15 cellular contexts compared by ENCODE assay signal in genomic region chr3:53190659-53191058, GRCh38. TPM values are rescaled to one million over a fixed set of nuclear protein-coding genes. Genes with fewer than 3 reads are reported as not detected.
DNase-seq lines count a peak whose midpoint lies in the region; ATAC-seq, FAIRE-seq and TF ChIP-seq lines count a peak whose summit lies in the region.
"Had no signal": no experiment of that assay in that cellular context is flagged by ENCODE, and none has a peak within 500 bp of the region (broad histone marks: within the 10 kb centered on the region; RNA-seq: fewer than 3 reads in every experiment).

No MANE protein-coding gene starts in this region.

- no peak overlapping the region for H3K27ac Mint-ChIP-seq in activated naive CD4-positive, alpha-beta T cell treated with anti-CD3 and anti-CD28 coated beads, Interleukin-2, amount 50 U/mL, for 72 hours
- H3K27ac Mint-ChIP-seq: activated naive CD8-positive, alpha-beta T cell had no signal

- peaks cover 0 to 11% (median 5%) of the 10 kb centered on the region in 4 donors for H3K4me1 ChIP-seq in Peyer's patch

- no peaks in the 10 kb centered on the region for H3K9me3 ChIP-seq in Peyer's patch
- H3K9me3 ChIP-seq: HAP-1 had no signal

- peaks cover 0 to 70% (median 4%) of the 10 kb centered on the region in 3 donors for H3K36me3 ChIP-seq in Peyer's patch

- no peak overlapping the region for H3K4me3 ChIP-seq in Peyer's patch
- H3K4me3 ChIP-seq: HAP-1 had no signal

- no peaks in the 10 kb centered on the region for H3K36me3 Mint-ChIP-seq in activated naive CD4-positive, alpha-beta T cell treated with anti-CD3 and anti-CD28 coated beads, Interleukin-2, amount 50 U/mL, for 72 hours

- ATAC-seq in GM21390 (IDR thresholded peaks at IDR 0.05; ENCODE audit: unreplicated experiment): peak; percentile 64
- peak; percentile 33 for ATAC-seq in HG03039 (IDR thresholded peaks at IDR 0.05; ENCODE audit: unreplicated experiment)
- ATAC-seq in activated naive CD4-positive, alpha-beta T cell treated with anti-CD3 and anti-CD28 coated beads, Interleukin-2, amount 50 U/mL, for 72 hours: no peak
- ATAC-seq in GM19324 (IDR thresholded peaks at IDR 0.05; ENCODE audit: low FRiP score, unreplicated experiment): no peak
- ATAC-seq in HG02571 (IDR thresholded peaks at IDR 0.05; ENCODE audit: unreplicated experiment): no peak

- no peaks in the 10 kb centered on the region for H3K9me3 Mint-ChIP-seq in activated naive CD4-positive, alpha-beta T cell treated with anti-CD3 and anti-CD28 coated beads, Interleukin-2, amount 50 U/mL, for 72 hours
- H3K9me3 Mint-ChIP-seq: naive B cell had no signal

- peak overlapping the region; percentile 1; the same call in 1 of the 2 replicates for H3K27ac ChIP-seq in RWPE1
- peak overlapping the region in 1 of 4 donors; percentile 38 for H3K27ac ChIP-seq in Peyer's patch

- H3K27me3 ChIP-seq in Peyer's patch: no peaks in the 10 kb centered on the region

- TF ChIP-seq POLR2A in GM12892 (IDR thresholded peaks at IDR 0.05; ENCODE audit: low read depth, low read length) (no peak), Peyer's patch (IDR thresholded peaks at IDR 0.05) (no peak)

- TF ChIP-seq CTCF in RWPE1 (conservative IDR thresholded peaks at IDR 0.05; ENCODE audit: low read depth): no peak
- no peak for TF ChIP-seq CTCF in Peyer's patch (IDR thresholded peaks at IDR 0.05)

- FAIRE-seq in GM12892 (lab: Jason Lieb, UNC): peak; percentile 93

- CTCF ChIA-PET in RWPE1 (lab: Yijun Ruan, JAX): interaction anchor here (1.0 kb wide), 1 partner anchor 18 kb away, joined by 4 read pairs; no protein-coding TSS in a partner anchor

- DNase-seq in GM12892 (ENCODE audit: insufficient read length) (no peak), RWPE1 (ENCODE audit: low spot score) (no peak), Peyer's patch (no peak)
- DNase-seq in activated naive CD4-positive, alpha-beta T cell treated with anti-CD3 and anti-CD28 coated beads, Interleukin-2, amount 50 U/mL, for 72 hours (ENCODE audit: low spot score in 2 of 2): no peak
- DNase-seq: activated CD8-positive, alpha-beta memory T cell treated with anti-CD3 and anti-CD28 coated beads, Interleukin-2, amount 50 U/mL, for 4 hours; effector CD8-positive, alpha-beta T cell; naive B cell; NCI-H1092; NCI-H446 had no signal

- POLR2A ChIA-PET in RWPE1 (lab: Yijun Ruan, JAX; ENCODE audit: low non-redundant PET): no interaction called here

RNA-seq across cellular contexts. Expression of gene PRKCD, which starts 29.6 kb away (rescaled TPM):
- 46.9 TPM for polyA plus RNA-seq in GM12892 (2012; ENCODE audit: missing spikeins)
- total RNA-seq in activated naive CD4-positive, alpha-beta T cell treated with anti-CD3 and anti-CD28 coated beads, Interleukin-2, amount 50 U/mL, for 72 hours: 10 to 100 TPM in 1 of 2 donors, 1 to 10 TPM in 1; 3.4 to 22.5 TPM
- total RNA-seq in Peyer's patch: 10 to 100 TPM; 36.3 to 73.1 (median 70.6) TPM

Comparison
In these comparisons a context has a peak if more than half of its experiments do, and no peak if none do; other contexts are left out.
1. ATAC-seq: peak in GM21390 (single experiment) and HG03039 (single experiment); none in activated naive CD4-positive, alpha-beta T cell treated with anti-CD3 and anti-CD28 coated beads, Interleukin-2, amount 50 U/mL, for 72 hours (0 of 2), GM19324 (single experiment) and HG02571 (single experiment).